Comparison of ENCODE assay signal across 22 cellular contexts in the genomic region with DNA sequence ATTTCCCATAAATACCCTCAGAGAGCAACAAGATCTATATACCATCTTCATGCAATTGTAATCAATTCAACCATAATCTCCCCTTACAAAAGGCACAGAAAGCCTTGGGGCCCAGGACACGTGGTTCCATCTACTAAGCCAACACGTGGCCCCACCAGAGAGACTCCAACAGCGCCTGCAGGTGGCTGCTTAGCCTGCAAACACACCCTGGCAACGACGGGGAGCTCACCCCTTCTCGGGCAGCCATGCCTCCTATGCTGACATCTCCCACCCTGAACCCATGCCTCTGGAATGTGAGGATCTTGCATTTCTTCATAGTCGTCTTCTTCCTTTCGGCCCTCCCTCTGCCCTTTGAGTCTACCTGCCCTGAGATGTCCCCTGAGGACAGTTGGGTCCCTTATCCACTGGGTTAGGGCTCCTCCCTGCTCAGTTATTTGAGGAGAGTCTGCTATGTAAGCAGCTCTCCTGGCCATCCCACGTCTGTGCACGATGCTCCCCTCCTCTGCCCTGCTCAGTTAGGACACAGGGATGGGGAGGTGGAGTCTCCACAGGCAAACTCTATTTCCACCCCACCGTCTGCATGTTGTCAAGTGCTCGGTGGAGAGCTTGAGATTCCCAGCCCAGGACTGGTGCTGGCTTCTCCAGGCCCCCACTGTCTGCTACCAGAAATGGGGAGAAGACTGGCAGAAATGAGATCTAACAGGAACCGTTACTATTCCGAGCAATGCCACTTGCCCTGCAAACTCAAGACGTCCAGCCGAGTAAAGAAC. TPM values are rescaled to one million over a fixed set of nuclear protein-coding genes. Genes with fewer than 3 reads are reported as not detected.
"Had no signal": no experiment of that assay in that cellular context is flagged by ENCODE, and none has a peak within 500 bp of the region (broad histone marks: within the 10 kb centered on the region; RNA-seq: fewer than 3 reads in every experiment).

No MANE protein-coding gene starts in this region.

- H3K4me3 Mint-ChIP-seq: activated CD8-positive, alpha-beta T cell treated with anti-CD3 and anti-CD28 coated beads, Interleukin-2, amount 10 ng/mL, durations not matched to agents 7 days and 5 days; activated naive CD4-positive, alpha-beta T cell treated with anti-CD3 and anti-CD28 coated beads for 36 hours; activated naive CD8-positive, alpha-beta T cell; activated T-cell treated with anti-CD3 and anti-CD28 coated beads, Interleukin-2, amount 50 U/mL, for 24 hours; activated T-helper 1 cell treated with anti-CD3 and anti-CD28 coated beads, Interleukin-12 subunit alpha, Interleukin-12 subunit beta, Interleukin-2, Interleukin-4 antibody, amounts not matched to agents 30 ng/mL and 10 ng/mL and 1 ng/mL, durations not matched to agents 14 hours and 24 hours and 36 hours; brain; T-helper 17 cell; WTC11 had no signal

- H3K4me1 Mint-ChIP-seq: T-helper 17 cell had no signal

- H3K27ac Mint-ChIP-seq: activated CD8-positive, alpha-beta T cell treated with anti-CD3 and anti-CD28 coated beads, Interleukin-2, amount 10 ng/mL, durations not matched to agents 7 days and 5 days; activated naive CD4-positive, alpha-beta T cell treated with anti-CD3 and anti-CD28 coated beads for 36 hours; activated naive CD8-positive, alpha-beta T cell; activated T-cell treated with anti-CD3 and anti-CD28 coated beads, Interleukin-2, amount 50 U/mL, for 24 hours; activated T-helper 1 cell treated with anti-CD3 and anti-CD28 coated beads, Interleukin-12 subunit alpha, Interleukin-12 subunit beta, Interleukin-2, Interleukin-4 antibody, amounts not matched to agents 30 ng/mL and 10 ng/mL and 1 ng/mL, durations not matched to agents 14 hours and 24 hours and 36 hours; T-helper 17 cell; WTC11 had no signal

- ATAC-seq: activated CD8-positive, alpha-beta T cell treated with anti-CD3 and anti-CD28 coated beads, Interleukin-2, amount 10 ng/mL, durations not matched to agents 7 days and 5 days; PC-3; T-helper 17 cell; WTC11 had no signal

- H3K27me3 Mint-ChIP-seq: activated naive CD8-positive, alpha-beta T cell had no signal

- H3K9me3 Mint-ChIP-seq: activated naive CD4-positive, alpha-beta T cell treated with anti-CD3 and anti-CD28 coated beads for 36 hours; activated T-cell treated with anti-CD3 and anti-CD28 coated beads, Interleukin-2, amount 50 U/mL, for 24 hours; activated T-helper 1 cell treated with anti-CD3 and anti-CD28 coated beads, Interleukin-12 subunit alpha, Interleukin-12 subunit beta, Interleukin-2, Interleukin-4 antibody, amounts not matched to agents 30 ng/mL and 10 ng/mL and 1 ng/mL, durations not matched to agents 14 hours and 24 hours and 36 hours; WTC11 had no signal

- H3K36me3 Mint-ChIP-seq: activated naive CD8-positive, alpha-beta T cell; WTC11 had no signal

- DNase-seq: activated CD4-positive, alpha-beta T cell treated with anti-CD3 and anti-CD28 coated beads for 48 hours; activated CD4-positive, alpha-beta T cell treated with anti-CD3 and anti-CD28 coated beads, Interleukin-2, amount 50 U/mL, for 4 hours; activated CD4-positive, CD25-positive, alpha-beta regulatory T cell treated with anti-CD3 and anti-CD28 coated beads, Interleukin-2, amount 50 U/mL, for 72 hours; activated CD8-positive, alpha-beta T cell treated with anti-CD3 and anti-CD28 coated beads, Interleukin-2, amount 10 ng/mL, durations not matched to agents 7 days and 5 days; activated gamma-delta T cell; activated naive CD4-positive, alpha-beta T cell treated with anti-CD3 and anti-CD28 coated beads for 36 hours; activated T-cell treated with anti-CD3 and anti-CD28 coated beads, Interleukin-2, amount 50 U/mL, for 24 hours; amygdala; NCI-H1105 treated with DMSO at 0.1 percent for 48 hours; NCI-H1436 treated with DMSO at 0.1 percent for 48 hours; NCI-H187; NCI-H2081; NCI-H510A treated with DMSO at 0.1 percent for 48 hours; NCI-H69; PC-3; SIG-M5; T-helper 17 cell; T-helper 9 cell had no signal

RNA-seq across cellular contexts. Expression of a gene that starts 36.5 kb away (rescaled TPM):
- total RNA-seq: activated CD8-positive, alpha-beta T cell treated with anti-CD3 and anti-CD28 coated beads, Interleukin-2, amount 10 ng/mL, durations not matched to agents 7 days and 5 days; activated naive CD4-positive, alpha-beta T cell treated with anti-CD3 and anti-CD28 coated beads for 36 hours; activated T-helper 1 cell treated with anti-CD3 and anti-CD28 coated beads, Interleukin-12 subunit alpha, Interleukin-12 subunit beta, Interleukin-2, Interleukin-4 antibody, amounts not matched to agents 30 ng/mL and 10 ng/mL and 1 ng/mL, durations not matched to agents 14 hours and 24 hours and 36 hours; PC-3; T-helper 17 cell had no signal
